8 cellular contexts compared by ENCODE assay signal in the genomic region with DNA sequence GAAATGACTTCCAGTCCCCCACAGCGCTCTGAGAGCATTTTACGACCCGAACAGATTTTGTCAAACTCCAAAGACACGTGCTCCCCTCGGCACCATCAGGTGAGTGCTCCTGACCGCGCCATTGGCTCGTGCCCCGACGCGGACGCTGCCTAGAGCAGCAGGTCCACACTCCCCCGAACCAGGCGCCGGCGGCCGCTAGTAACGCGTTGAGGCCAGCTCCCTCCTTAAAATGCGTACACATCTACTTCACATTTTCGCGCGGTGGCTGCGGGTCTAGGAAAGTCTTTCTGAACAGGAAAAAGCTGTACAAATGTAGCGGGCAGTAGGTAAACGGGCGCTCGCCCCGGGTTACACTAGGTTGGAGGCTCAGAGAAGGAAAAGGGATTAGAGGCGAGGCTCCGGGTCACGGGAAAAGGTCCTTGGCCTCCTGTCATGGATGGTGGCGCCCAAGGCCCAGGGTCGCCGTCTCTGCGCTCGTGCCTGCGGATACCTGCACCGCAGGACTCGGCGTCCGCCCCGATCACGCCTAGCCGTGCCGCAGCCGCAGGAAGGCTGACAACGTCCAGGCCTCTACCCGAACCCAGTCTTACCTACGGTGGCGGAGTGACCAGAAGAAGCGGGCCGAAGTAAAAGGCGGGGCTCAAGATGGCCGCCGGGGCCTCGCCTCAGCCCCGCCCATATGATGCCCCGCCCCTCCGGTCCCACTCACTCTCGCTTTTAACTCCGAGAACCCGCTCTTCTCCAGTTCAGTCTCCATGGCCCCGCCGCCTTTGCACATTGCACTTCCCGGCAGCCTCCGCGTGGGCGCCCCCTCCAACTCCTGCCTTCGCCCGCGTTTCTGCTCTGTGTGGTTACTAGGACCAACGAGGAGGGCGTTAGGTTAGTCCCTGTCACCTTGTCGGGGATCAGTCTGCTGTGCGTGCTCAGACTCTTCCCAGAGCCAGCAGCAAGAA. TPM values are rescaled to one million over a fixed set of nuclear protein-coding genes. Genes with fewer than 3 reads are reported as not detected.
A peak's percentile ranks its signal among the peaks of the same experiment; 100 is the strongest.
DNase-seq lines count a peak whose midpoint lies in the region; ATAC-seq and TF ChIP-seq lines count a peak whose summit lies in the region.

A gene with protein sequence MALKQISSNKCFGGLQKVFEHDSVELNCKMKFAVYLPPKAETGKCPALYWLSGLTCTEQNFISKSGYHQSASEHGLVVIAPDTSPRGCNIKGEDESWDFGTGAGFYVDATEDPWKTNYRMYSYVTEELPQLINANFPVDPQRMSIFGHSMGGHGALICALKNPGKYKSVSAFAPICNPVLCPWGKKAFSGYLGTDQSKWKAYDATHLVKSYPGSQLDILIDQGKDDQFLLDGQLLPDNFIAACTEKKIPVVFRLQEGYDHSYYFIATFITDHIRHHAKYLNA (minus strand): TSS at position 647 of the 953 bp plus-strand sequence. CDS start 5,748 bp downstream, outside the sequence.

- peak within 1 kb of the TSS; percentile 99 for H3K4me3 Mint-ChIP-seq in T-helper 17 cell

- H3K36me3 Mint-ChIP-seq in T-helper 17 cell (ENCODE audit: low read depth) = peaks cover 5% of the 10 kb centered on the region

- TF ChIP-seq POLR2A in vagina (IDR thresholded peaks at IDR 0.05) = peak in 1 of 2 donors; percentile 83

- H3K4me1 ChIP-seq in right cardiac atrium (ENCODE audit: control insufficient read depth, insufficient read depth, low read length) (peaks cover 4% of the 10 kb centered on the region), vagina (peaks cover 42% of the 10 kb centered on the region)

- H3K4me3 ChIP-seq in right cardiac atrium (ENCODE audit: low read length) = peak within 1 kb of the TSS; percentile 56
- peak within 1 kb of the TSS; percentile 80 to 87 for H3K4me3 ChIP-seq in vagina

- H3K27me3 Mint-ChIP-seq in T-helper 17 cell = no peaks in the 10 kb centered on the region

- in situ Hi-C loops in GM13977 (cut with MboI; ENCODE audit: low pct_unique_long_range_greater_than_20kb, low sequenced_read_pairs, unreplicated experiment) = no loop called here

- ATAC-seq in HG02870 (IDR thresholded peaks at IDR 0.05; ENCODE audit: unreplicated experiment) (peak; percentile 92), T-helper 17 cell (peak; percentile 92), right cardiac atrium (peak; percentile 99)

- peak; percentile 89 for DNase-seq in GM13977 (ENCODE audit: low spot score)
- peak; percentile 90 for DNase-seq in NCI-H146 treated with DMSO at 0.1 percent for 48 hours (lab: John Stamatoyannopoulos, UW; ENCODE audit: unreplicated experiment)
- peak; percentile 69 to 82 (median 77) for DNase-seq in T-helper 17 cell
- peak; percentile 95 to 98 (median 98) for DNase-seq in right cardiac atrium
- DNase-seq in putamen (ENCODE audit: low spot score) = peak; percentile 90
- DNase-seq in vagina (ENCODE audit: extremely low spot score in 2 of 2) = peak in 1 of 2 donors; percentile 93

- intact Hi-C loops in right cardiac atrium (cut with DNase I) = no loop called here
- intact Hi-C loops in vagina (cut with DNase I) = no loop called here

- peak within 1 kb of the TSS; percentile 98 for H3K27ac Mint-ChIP-seq in T-helper 17 cell

- H3K27me3 ChIP-seq in right cardiac atrium (ENCODE audit: control insufficient read depth, insufficient read depth) = no peaks in the 10 kb centered on the region
- H3K27me3 ChIP-seq in vagina = no peaks in the 10 kb centered on the region

- peaks cover 27% of the 10 kb centered on the region for H3K4me1 Mint-ChIP-seq in T-helper 17 cell

- WGBS in right cardiac atrium = under 1% methylated on average over 76 of the region's 76 CpGs

- peak within 1 kb of the TSS; percentile 93 for H3K27ac ChIP-seq in angular gyrus (ENCODE audit: low read depth, low read length)
- peak within 1 kb of the TSS; percentile 91 for H3K27ac ChIP-seq in right cardiac atrium (ENCODE audit: low read length)
- peak within 1 kb of the TSS; percentile 91 for H3K27ac ChIP-seq in vagina

- H3K36me3 ChIP-seq in vagina = no peaks in the 10 kb centered on the region

- no peak for TF ChIP-seq CTCF in GM13977 (IDR thresholded peaks at IDR 0.05; ENCODE audit: extremely low read depth, insufficient read depth, missing control alignments)
- TF ChIP-seq CTCF in vagina (IDR thresholded peaks at IDR 0.05) = no peak

- H3K9me3 ChIP-seq in T-helper 17 cell (ENCODE audit: control insufficient read depth, low read length, poor library complexity, severe bottlenecking) (no peaks in the 10 kb centered on the region), right cardiac atrium (ENCODE audit: control insufficient read depth, low read length) (no peaks in the 10 kb centered on the region), vagina (no peaks in the 10 kb centered on the region)

RNA-seq across cellular contexts. Expression of the gene that starts here (rescaled TPM):
- total RNA-seq in T-helper 17 cell (10 to 100 TPM; 29.8 to 31.3 TPM), right cardiac atrium (100 to 1,000 TPM in 2 of 4 donors, 10 to 100 TPM in 2; 99.7 to 113 (median 102) TPM), vagina (107 TPM)
- polyA plus RNA-seq in right cardiac atrium = 147 TPM
